In the genomic region with DNA sequence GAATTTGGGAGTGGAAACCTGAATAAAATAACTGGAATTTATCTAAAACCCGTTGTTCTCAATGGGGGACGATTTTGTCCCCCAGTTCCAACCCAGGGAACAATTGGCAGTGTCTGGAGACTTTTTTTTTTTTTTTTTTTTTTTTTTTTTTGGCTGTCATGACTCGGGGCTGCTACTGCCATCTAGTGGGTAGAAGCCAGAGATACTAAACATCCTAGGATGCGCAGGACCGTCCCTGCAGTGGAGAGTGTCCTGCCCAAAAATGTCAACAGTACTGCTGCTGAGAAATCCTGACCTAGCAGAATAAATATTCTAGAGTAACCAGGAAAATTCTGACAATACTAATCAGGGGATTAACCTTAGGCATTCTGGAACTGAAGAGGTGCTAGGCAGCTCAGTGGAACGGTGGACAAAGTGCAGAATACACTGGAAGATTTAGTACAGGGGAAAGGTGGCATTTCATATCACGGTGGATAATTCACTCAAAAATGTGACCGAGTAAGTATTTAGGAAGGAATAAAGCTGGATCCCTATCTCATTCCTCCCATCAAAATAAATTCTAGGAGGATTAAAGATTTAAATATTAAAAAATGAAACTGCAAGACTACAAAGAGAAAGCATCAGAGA, we compare ENCODE assay signal across 8 cellular contexts.
DNase-seq lines count a peak whose midpoint lies in the region; ATAC-seq and TF ChIP-seq lines count a peak whose summit lies in the region.

No MANE protein-coding gene starts in this region.

- H3K36me3 ChIP-seq in DND-41 (ENCODE audit: insufficient read depth, low read length) = no peaks in the 10 kb centered on the region

- DNase-seq in DND-41 = peak; percentile 52
- DNase-seq in KBM-7 = peak; percentile 86
- DNase-seq in T-helper 2 cell = peak in 4 of 5 experiments; percentile 8 to 65 (median 26)
- no peak for DNase-seq in astrocyte of the cerebellum (ENCODE audit: low read depth)
- peak; percentile 68 for DNase-seq in iPS-NIHi7 (ENCODE audit: extremely low spot score)
- DNase-seq in stimulated activated CD4-positive, alpha-beta T cell treated with anti-CD3 and anti-CD28 coated beads, Interleukin-1b, Interleukin-23, amount 100 ng/mL, for 48 hours = peak; percentile 26

- H3K4me2 ChIP-seq in DND-41 (ENCODE audit: insufficient read depth, low read length) = no peak overlapping the region

- H3K4me3 ChIP-seq in DND-41 (ENCODE audit: low read depth in 1 of 2, low read length in 2 of 2) (no peak overlapping the region), astrocyte of the cerebellum (ENCODE audit: low read depth, low read length) (no peak overlapping the region)

- H4K20me1 ChIP-seq in DND-41 (ENCODE audit: insufficient read depth, low read length) = no peaks in the 10 kb centered on the region

- H3K9me3 ChIP-seq in DND-41 (ENCODE audit: insufficient read depth, low read length, severe bottlenecking) = no peaks in the 10 kb centered on the region

- no peak overlapping the region for H3K9ac ChIP-seq in DND-41 (ENCODE audit: low read depth, low read length)

- ATAC-seq in DND-41 (ENCODE audit: insufficient read depth, low read depth) = peak; percentile 77
- ATAC-seq in HG02970 (IDR thresholded peaks at IDR 0.05; ENCODE audit: low FRiP score, unreplicated experiment) = no peak
- ATAC-seq in GM19452 (IDR thresholded peaks at IDR 0.05; ENCODE audit: unreplicated experiment) = no peak

- H3K27me3 ChIP-seq in DND-41 (ENCODE audit: insufficient read depth, low read length, poor library complexity) = no peaks in the 10 kb centered on the region

- H3K27ac ChIP-seq in DND-41 (ENCODE audit: low read length) = no peak overlapping the region

- no peaks in the 10 kb centered on the region for H3K79me2 ChIP-seq in DND-41 (ENCODE audit: insufficient read depth, low read length)

- TF ChIP-seq CTCF in DND-41 (IDR thresholded peaks at IDR 0.05; ENCODE audit: borderline replicate concordance, extremely low read depth, low read length, poor library complexity, severe bottlenecking) (peak; percentile 70), astrocyte of the cerebellum (IDR thresholded peaks at IDR 0.05; ENCODE audit: low read depth, low read length, missing control alignments) (peak; percentile 74)

- in situ Hi-C loops in KBM-7 (cut with MboI; ENCODE audit: low pct_unique_long_range_greater_than_20kb, low sequenced_read_pairs) = no loop called here
- in situ Hi-C loops in astrocyte of the cerebellum (cut with HindIII; ENCODE audit: low sequenced_read_pairs) = no loop called here

- no peak overlapping the region for H2AFZ ChIP-seq in DND-41 (ENCODE audit: low read depth, low read length)

- H3K4me1 ChIP-seq in DND-41 (ENCODE audit: insufficient read depth, low read length) = no peaks in the 10 kb centered on the region
